ENCODE assay signal across 16 cellular contexts in the genomic region with DNA sequence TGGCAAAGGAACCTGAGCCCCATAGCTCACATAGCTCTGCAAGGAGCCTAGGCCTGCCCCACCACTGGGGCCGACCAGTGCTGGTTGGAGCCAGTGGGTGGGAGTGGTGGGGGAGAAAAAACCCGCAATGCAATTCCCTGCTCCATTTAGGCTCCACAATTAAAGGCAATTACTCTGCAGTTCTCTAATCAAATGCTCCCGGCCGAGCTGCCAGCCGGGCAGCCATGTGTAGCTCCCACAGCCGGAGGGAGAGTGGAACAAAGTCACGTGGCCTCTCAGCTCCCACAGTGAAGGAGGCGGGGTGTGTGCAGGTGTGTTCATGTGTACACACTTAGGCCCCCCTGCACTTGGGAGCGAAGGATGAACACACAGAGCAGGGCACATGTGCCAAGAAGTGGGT.
"Had no signal": no experiment of that assay in that cellular context is flagged by ENCODE, and none has a peak within 500 bp of the region (broad histone marks: within the 10 kb centered on the region; RNA-seq: fewer than 3 reads in every experiment).

No MANE protein-coding gene starts in this region.

- H3K27me3 Mint-ChIP-seq: activated naive CD8-positive, alpha-beta T cell; stimulated activated naive CD8-positive, alpha-beta T cell treated with anti-CD3 and anti-CD28 coated beads, Interleukin-15, amount 100 ng/mL, for 72 hours had no signal

- H3K27ac ChIP-seq: cardiac muscle cell, esophagus squamous epithelium, right atrium auricular region, suprapubic skin, WERI-Rb-1 had no signal

- H3K27me3 ChIP-seq: cardiac muscle cell, esophagus squamous epithelium, right atrium auricular region, suprapubic skin had no signal

- H3K36me3 ChIP-seq: cardiac muscle cell had no signal

- DNase-seq: activated CD4-positive, alpha-beta T cell treated with anti-CD3 and anti-CD28 coated beads for 1 hour; activated gamma-delta T cell treated with Interleukin-2 at 50 U/mL for 16 hours; effector memory CD8-positive, alpha-beta T cell; esophagus squamous epithelium; immature natural killer cell; stimulated activated CD4-positive, alpha-beta T cell treated with anti-CD3 and anti-CD28 coated beads, Interleukin-4, amount 100 ng/mL, for 1 hour; stimulated activated naive CD8-positive, alpha-beta T cell treated with anti-CD3 and anti-CD28 coated beads, Interleukin-15, amount 100 ng/mL, for 72 hours; T-helper 2 cell; trophoblast cell; WERI-Rb-1 had no signal

- H3K4me3 Mint-ChIP-seq: activated naive CD8-positive, alpha-beta T cell; effector memory CD8-positive, alpha-beta T cell; immature natural killer cell; natural killer cell treated with Interleukin-12 subunit alpha and Interleukin-12 subunit beta and Interleukin-15 and Interleukin-18, amount 100 ng/mL, for 72 hours; stimulated activated naive CD8-positive, alpha-beta T cell treated with anti-CD3 and anti-CD28 coated beads, Interleukin-15, amount 100 ng/mL, for 72 hours had no signal

- H3K4me3 ChIP-seq: cardiac muscle cell, esophagus squamous epithelium, right atrium auricular region, smooth muscle cell, suprapubic skin had no signal

- H3K9me3 Mint-ChIP-seq: effector memory CD8-positive, alpha-beta T cell; immature natural killer cell; natural killer cell treated with Interleukin-12 subunit alpha and Interleukin-12 subunit beta and Interleukin-15 and Interleukin-18, amount 100 ng/mL, for 72 hours; stimulated activated naive CD8-positive, alpha-beta T cell treated with anti-CD3 and anti-CD28 coated beads, Interleukin-15, amount 100 ng/mL, for 72 hours had no signal

- H3K27ac Mint-ChIP-seq: activated naive CD8-positive, alpha-beta T cell; effector memory CD8-positive, alpha-beta T cell; immature natural killer cell; natural killer cell treated with Interleukin-12 subunit alpha and Interleukin-12 subunit beta and Interleukin-15 and Interleukin-18, amount 100 ng/mL, for 72 hours; stimulated activated naive CD8-positive, alpha-beta T cell treated with anti-CD3 and anti-CD28 coated beads, Interleukin-15, amount 100 ng/mL, for 72 hours had no signal

- H3K9me3 ChIP-seq: esophagus squamous epithelium, right atrium auricular region, suprapubic skin had no signal

- ATAC-seq: effector memory CD8-positive, alpha-beta T cell; natural killer cell treated with Interleukin-12 subunit alpha and Interleukin-12 subunit beta and Interleukin-15 and Interleukin-18, amount 100 ng/mL, for 72 hours; stimulated activated naive CD8-positive, alpha-beta T cell treated with anti-CD3 and anti-CD28 coated beads, Interleukin-15, amount 100 ng/mL, for 72 hours had no signal

- H3K4me1 Mint-ChIP-seq: immature natural killer cell; stimulated activated naive CD8-positive, alpha-beta T cell treated with anti-CD3 and anti-CD28 coated beads, Interleukin-15, amount 100 ng/mL, for 72 hours had no signal

- H3K4me2 ChIP-seq: smooth muscle cell had no signal

- H3K36me3 Mint-ChIP-seq: activated naive CD8-positive, alpha-beta T cell; immature natural killer cell; natural killer cell treated with Interleukin-12 subunit alpha and Interleukin-12 subunit beta and Interleukin-15 and Interleukin-18, amount 100 ng/mL, for 72 hours had no signal
